In genomic region chr2:42880738-42881525, GRCh38 we compare ENCODE assay signal across 14 cellular contexts.
DNase-seq lines count a peak whose midpoint lies in the region; ATAC-seq and TF ChIP-seq lines count a peak whose summit lies in the region.
"Had no signal": no experiment of that assay in that cellular context is flagged by ENCODE, and none has a peak within 500 bp of the region (broad histone marks: within the 10 kb centered on the region; RNA-seq: fewer than 3 reads in every experiment).

No MANE protein-coding gene starts in this region.

- H3K9me3 Mint-ChIP-seq in activated CD4-positive, alpha-beta T cell treated with anti-CD3 and anti-CD28 coated beads, Interleukin-2, amount 10 ng/mL, durations not matched to agents 24 days and 14 days, result no peaks in the 10 kb centered on the region
- H3K9me3 Mint-ChIP-seq: activated naive CD4-positive, alpha-beta T cell treated with anti-CD3 and anti-CD28 coated beads, Interleukin-2, amount 10 ng/mL, durations not matched to agents 7 days and 5 days had no signal

- H3K36me3 Mint-ChIP-seq in activated CD4-positive, alpha-beta T cell treated with anti-CD3 and anti-CD28 coated beads, Interleukin-2, amount 10 ng/mL, durations not matched to agents 24 days and 14 days (ENCODE audit: low read depth), result no peaks in the 10 kb centered on the region
- H3K36me3 Mint-ChIP-seq: activated naive CD4-positive, alpha-beta T cell treated with anti-CD3 and anti-CD28 coated beads, Interleukin-2, amount 10 ng/mL, durations not matched to agents 7 days and 5 days had no signal

- H3K27ac ChIP-seq in left ventricle myocardium inferior (replicated peaks) (peak overlapping the region; percentile 94), foreskin keratinocyte (no peak overlapping the region), psoas muscle (peak overlapping the region; percentile 53), prostate gland (no peak overlapping the region)

- ATAC-seq in Right ventricle myocardium superior (ENCODE audit: poor library complexity), result no peak
- ATAC-seq in foreskin keratinocyte, result no peak
- ATAC-seq in psoas muscle, result no peak
- ATAC-seq in GM21423 (IDR thresholded peaks at IDR 0.05; ENCODE audit: unreplicated experiment), result no peak

- no peaks in the 10 kb centered on the region for H3K9me3 ChIP-seq in left ventricle myocardium inferior (replicated peaks)
- H3K9me3 ChIP-seq in psoas muscle, result no peaks in the 10 kb centered on the region
- H3K9me3 ChIP-seq in prostate gland, result no peaks in the 10 kb centered on the region
- H3K9me3 ChIP-seq: colonic mucosa had no signal

- H3K4me3 ChIP-seq in left ventricle myocardium inferior, result no peak overlapping the region
- H3K4me3 ChIP-seq in psoas muscle, result no peak overlapping the region
- no peak overlapping the region for H3K4me3 ChIP-seq in prostate gland
- H3K4me3 ChIP-seq: colonic mucosa had no signal

- no peak for DNase-seq in left ventricle myocardium inferior
- DNase-seq in Right ventricle myocardium superior, result no peak
- DNase-seq in foreskin keratinocyte, result peak; percentile 21 to 54
- no peak for DNase-seq in psoas muscle
- DNase-seq in activated CD4-positive, alpha-beta T cell treated with anti-CD3 and anti-CD28 coated beads, Interleukin-2, amount 10 ng/mL, durations not matched to agents 24 days and 14 days, result no peak
- DNase-seq in NCI-H146 treated with DMSO at 0.1 percent for 48 hours (lab: John Stamatoyannopoulos, UW; ENCODE audit: unreplicated experiment), result no peak
- no peak for DNase-seq in prostate gland (ENCODE audit: low spot score)
- DNase-seq: activated naive CD4-positive, alpha-beta T cell treated with anti-CD3 and anti-CD28 coated beads, Interleukin-2, amount 10 ng/mL, durations not matched to agents 7 days and 5 days; colonic mucosa; DMS 273 treated with DMSO at 0.1 percent for 48 hours; NCI-H1092; NCI-H2107; NCI-H526 treated with DMSO at 0.1 percent for 48 hours had no signal

- no peak overlapping the region for H3K27ac Mint-ChIP-seq in activated CD4-positive, alpha-beta T cell treated with anti-CD3 and anti-CD28 coated beads, Interleukin-2, amount 10 ng/mL, durations not matched to agents 24 days and 14 days
- H3K27ac Mint-ChIP-seq: activated naive CD4-positive, alpha-beta T cell treated with anti-CD3 and anti-CD28 coated beads, Interleukin-2, amount 10 ng/mL, durations not matched to agents 7 days and 5 days had no signal

- intact Hi-C loops in left ventricle myocardium inferior (cut with micrococcal nuclease), result no loop called here
- intact Hi-C loops in Right ventricle myocardium superior (cut with DNase I), result no loop called here
- intact Hi-C loops in psoas muscle (cut with DNase I), result no loop called here
- intact Hi-C loops in activated CD4-positive, alpha-beta T cell treated with anti-CD3 and anti-CD28 coated beads, Interleukin-2, amount 10 ng/mL, durations not matched to agents 24 days and 14 days (cut with micrococcal nuclease), result no loop called here
- intact Hi-C loops in prostate gland (cut with DNase I), result no loop called here

- no peak for TF ChIP-seq POLR2A in prostate gland (IDR thresholded peaks at IDR 0.05)

- no peak overlapping the region for H3K4me3 Mint-ChIP-seq in activated CD4-positive, alpha-beta T cell treated with anti-CD3 and anti-CD28 coated beads, Interleukin-2, amount 10 ng/mL, durations not matched to agents 24 days and 14 days
- H3K4me3 Mint-ChIP-seq: activated naive CD4-positive, alpha-beta T cell treated with anti-CD3 and anti-CD28 coated beads, Interleukin-2, amount 10 ng/mL, durations not matched to agents 7 days and 5 days had no signal

- WGBS in psoas muscle, 3 donors, result 59 to 67% (median 60%) methylated on average over 7 of the region's 7 CpGs
- WGBS in prostate gland, result 57% methylated on average over 7 of the region's 7 CpGs

- H3K4me1 ChIP-seq in left ventricle myocardium inferior (peaks cover 61% of the 10 kb centered on the region), foreskin keratinocyte (peaks cover 10% of the 10 kb centered on the region), psoas muscle (peaks cover 3% of the 10 kb centered on the region), prostate gland (replicated peaks) (peaks cover 13% of the 10 kb centered on the region)
- H3K4me1 ChIP-seq: colonic mucosa had no signal

- H3K36me3 ChIP-seq in left ventricle myocardium inferior (no peaks in the 10 kb centered on the region), psoas muscle (ENCODE audit: insufficient read depth in 1 of 2, low read depth in 1 of 2) (no peaks in the 10 kb centered on the region), prostate gland (no peaks in the 10 kb centered on the region)
- H3K36me3 ChIP-seq: colonic mucosa had no signal

- H3K27me3 Mint-ChIP-seq in activated CD4-positive, alpha-beta T cell treated with anti-CD3 and anti-CD28 coated beads, Interleukin-2, amount 10 ng/mL, durations not matched to agents 24 days and 14 days, result no peaks in the 10 kb centered on the region
- H3K27me3 Mint-ChIP-seq: activated naive CD4-positive, alpha-beta T cell treated with anti-CD3 and anti-CD28 coated beads, Interleukin-2, amount 10 ng/mL, durations not matched to agents 7 days and 5 days had no signal

- no peaks in the 10 kb centered on the region for H3K27me3 ChIP-seq in left ventricle myocardium inferior (ENCODE audit: low read depth)
- no peaks in the 10 kb centered on the region for H3K27me3 ChIP-seq in foreskin keratinocyte
- no peaks in the 10 kb centered on the region for H3K27me3 ChIP-seq in psoas muscle (ENCODE audit: insufficient read depth in 3 of 3, low read length in 2 of 3)
- no peaks in the 10 kb centered on the region for H3K27me3 ChIP-seq in prostate gland (replicated peaks; ENCODE audit: insufficient read depth)
- H3K27me3 ChIP-seq: colonic mucosa had no signal

- TF ChIP-seq CTCF in left ventricle myocardium inferior (IDR thresholded peaks at IDR 0.05; ENCODE audit: borderline replicate concordance), result no peak
- TF ChIP-seq CTCF in foreskin keratinocyte (conservative IDR thresholded peaks at IDR 0.05), result no peak
- no peak for TF ChIP-seq CTCF in psoas muscle (IDR thresholded peaks at IDR 0.05)
- no peak for TF ChIP-seq CTCF in prostate gland (IDR thresholded peaks at IDR 0.05)

- H3K4me1 Mint-ChIP-seq in activated CD4-positive, alpha-beta T cell treated with anti-CD3 and anti-CD28 coated beads, Interleukin-2, amount 10 ng/mL, durations not matched to agents 24 days and 14 days, result peaks cover 30% of the 10 kb centered on the region

Comparison
In these comparisons a context has a peak if more than half of its experiments do, and no peak if none do; other contexts are left out.
1. DNase-seq: peak in foreskin keratinocyte (2 of 2); none in left ventricle myocardium inferior (single experiment), Right ventricle myocardium superior (single experiment), psoas muscle (0 of 2), activated CD4-positive, alpha-beta T cell treated with anti-CD3 and anti-CD28 coated beads, Interleukin-2, amount 10 ng/mL, durations not matched to agents 24 days and 14 days (single experiment), NCI-H146 treated with DMSO at 0.1 percent for 48 hours (single experiment) and prostate gland (single experiment).
2. H3K27ac ChIP-seq: peak in left ventricle myocardium inferior (single experiment) and psoas muscle (single experiment); none in foreskin keratinocyte (single experiment) and prostate gland (0 of 2).